Comparison of ENCODE assay signal across 8 cellular contexts in genomic region chr20:43583982-43584432, GRCh38. TPM values are rescaled to one million over a fixed set of nuclear protein-coding genes. Genes with fewer than 3 reads are reported as not detected.
DNase-seq lines count a peak whose midpoint lies in the region; ATAC-seq and TF ChIP-seq lines count a peak whose summit lies in the region.

No MANE protein-coding gene starts in this region.

- H3K27me3 ChIP-seq in PC-9 (ENCODE audit: insufficient read depth, low read depth) (no peaks in the 10 kb centered on the region), fibroblast of lung (ENCODE audit: control insufficient read depth, insufficient read depth, low read length) (no peaks in the 10 kb centered on the region)

- TF ChIP-seq CTCF in PC-9 (conservative IDR thresholded peaks at IDR 0.05) (no peak), fibroblast of lung (conservative IDR thresholded peaks at IDR 0.05 in 1 of 2, IDR thresholded peaks at IDR 0.05 in 1 of 2; ENCODE audit: low read depth in 1 of 2, low read length in 2 of 2) (no peak)

- no peaks in the 10 kb centered on the region for H3K9me3 Mint-ChIP-seq in activated CD8-positive, alpha-beta T cell treated with anti-CD3 and anti-CD28 coated beads, Interleukin-2, amount 10 ng/mL, durations not matched to agents 7 days and 5 days (ENCODE audit: insufficient read depth)

- no peak overlapping the region for H3K27ac ChIP-seq in PC-9
- no peak overlapping the region for H3K27ac ChIP-seq in fibroblast of lung (ENCODE audit: insufficient read depth, low read length)

- no peak overlapping the region for H3K4me3 Mint-ChIP-seq in activated CD8-positive, alpha-beta T cell treated with anti-CD3 and anti-CD28 coated beads, Interleukin-2, amount 10 ng/mL, durations not matched to agents 7 days and 5 days

- no peak overlapping the region for H3K27ac Mint-ChIP-seq in activated CD8-positive, alpha-beta T cell treated with anti-CD3 and anti-CD28 coated beads, Interleukin-2, amount 10 ng/mL, durations not matched to agents 7 days and 5 days

- POLR2A ChIA-PET in PC-9 (lab: Charles Lee; ENCODE audit: unreplicated experiment), result interaction anchor here (0.7 kb wide), 1 partner anchor 212 kb away, joined by 3 read pairs; no protein-coding TSS in a partner anchor
- POLR2A ChIA-PET in activated CD8-positive, alpha-beta T cell treated with anti-CD3 and anti-CD28 coated beads, Interleukin-2, amount 10 ng/mL, durations not matched to agents 7 days and 5 days (lab: Charles Lee), result no interaction called here

- CTCF ChIA-PET in PC-9 (lab: Charles Lee), result no interaction called here
- CTCF ChIA-PET in activated CD8-positive, alpha-beta T cell treated with anti-CD3 and anti-CD28 coated beads, Interleukin-2, amount 10 ng/mL, durations not matched to agents 7 days and 5 days (lab: Charles Lee), result no interaction called here

- no peaks in the 10 kb centered on the region for H3K9me2 ChIP-seq in PC-9 (ENCODE audit: insufficient read depth)

- BruUV-seq in PC-9 (replicated peaks; lab: Mats Ljungman, UMichigan), result no TSS peak

- H3F3A ChIP-seq in PC-9 (ENCODE audit: insufficient read depth, low read depth), result peaks cover 3% of the 10 kb centered on the region; the same call in 1 of the 2 replicates

- intact Hi-C loops in PC-9 (cut with micrococcal nuclease; ENCODE audit: unreplicated experiment), result no loop called here
- intact Hi-C loops in posterior cingulate gyrus (cut with DNase I), result no loop called here

- ATAC-seq in activated CD8-positive, alpha-beta T cell treated with anti-CD3 and anti-CD28 coated beads, Interleukin-2, amount 10 ng/mL, durations not matched to agents 7 days and 5 days, result no peak
- ATAC-seq in GM18909 (IDR thresholded peaks at IDR 0.05; ENCODE audit: poor library complexity, unreplicated experiment) (no peak), GM18858 (IDR thresholded peaks at IDR 0.05; ENCODE audit: unreplicated experiment) (no peak)

- no peaks in the 10 kb centered on the region for H3K79me2 ChIP-seq in PC-9 (ENCODE audit: low read depth)
- no peaks in the 10 kb centered on the region for H3K79me2 ChIP-seq in fibroblast of lung (ENCODE audit: control insufficient read depth, insufficient read depth, low read length)

- peaks cover 10% of the 10 kb centered on the region for H3K4me1 Mint-ChIP-seq in activated CD8-positive, alpha-beta T cell treated with anti-CD3 and anti-CD28 coated beads, Interleukin-2, amount 10 ng/mL, durations not matched to agents 7 days and 5 days (ENCODE audit: low read depth)

- no peaks in the 10 kb centered on the region for H3K36me3 Mint-ChIP-seq in activated CD8-positive, alpha-beta T cell treated with anti-CD3 and anti-CD28 coated beads, Interleukin-2, amount 10 ng/mL, durations not matched to agents 7 days and 5 days (ENCODE audit: low read depth)

- peaks cover 32% of the 10 kb centered on the region for H3K4me1 ChIP-seq in PC-9 (replicated peaks; ENCODE audit: insufficient read depth)
- H3K4me1 ChIP-seq in fibroblast of lung (ENCODE audit: control insufficient read depth, extremely low read depth, insufficient read depth, low read length), result peaks cover 7% of the 10 kb centered on the region

- H3K4me3 ChIP-seq in PC-9 (no peak overlapping the region), fibroblast of lung (replicated peaks in 1 of 4; ENCODE audit: control extremely low read depth in 1 of 4, insufficient read depth in 1 of 4, low read depth in 3 of 4, low read length in 4 of 4) (no peak overlapping the region)

- DNase-seq in GM03348 (ENCODE audit: low spot score) (peak; percentile 90), PC-9 (peak; percentile 43 to 68), fibroblast of lung (ENCODE audit: low read depth in 2 of 2) (peak; percentile 97 to 99), posterior cingulate gyrus (peak; percentile 48 to 97 (median 76)), dermis blood vessel endothelial cell (no peak)
- no peak for DNase-seq in activated CD8-positive, alpha-beta T cell treated with anti-CD3 and anti-CD28 coated beads, Interleukin-2, amount 10 ng/mL, durations not matched to agents 7 days and 5 days

- H3K27me3 Mint-ChIP-seq in activated CD8-positive, alpha-beta T cell treated with anti-CD3 and anti-CD28 coated beads, Interleukin-2, amount 10 ng/mL, durations not matched to agents 7 days and 5 days (ENCODE audit: low read depth), result peaks cover 2% of the 10 kb centered on the region

- H3K4me2 ChIP-seq in PC-9 (0 out of 2 replicates have a peak overlapping the region, but pooled peaks have one; percentile 5), fibroblast of lung (ENCODE audit: extremely low read depth, insufficient read depth, low read length) (no peak overlapping the region)

- H3K36me3 ChIP-seq in PC-9 (ENCODE audit: low read depth) (no peaks in the 10 kb centered on the region), fibroblast of lung (ENCODE audit: control insufficient read depth, insufficient read depth, low read length) (no peaks in the 10 kb centered on the region)

- H4K20me1 ChIP-seq in PC-9 (ENCODE audit: insufficient read depth), result no peaks in the 10 kb centered on the region
- no peaks in the 10 kb centered on the region for H4K20me1 ChIP-seq in fibroblast of lung (ENCODE audit: control insufficient read depth, extremely low read depth, insufficient read depth, low read length)

- H3K9me3 ChIP-seq in PC-9 (ENCODE audit: insufficient read depth, low read depth), result no peaks in the 10 kb centered on the region
- no peaks in the 10 kb centered on the region for H3K9me3 ChIP-seq in fibroblast of lung (ENCODE audit: control insufficient read depth, insufficient read depth, low read depth, low read length)

- no peak overlapping the region for H3K9ac ChIP-seq in fibroblast of lung (ENCODE audit: insufficient read depth, low read length)

- H2AFZ ChIP-seq in PC-9 (no peak overlapping the region), fibroblast of lung (ENCODE audit: low read length) (no peak overlapping the region)

RNA-seq across cellular contexts. Expression of gene IFT52, which starts 6.7 kb away (rescaled TPM):
- total RNA-seq in PC-9 (2021) (43.2 and 46.4 TPM in 2 replicates), fibroblast of lung (38.8 and 44.2 TPM in 2 replicates), dermis blood vessel endothelial cell (23.0 and 24.3 TPM in 2 replicates)
- polyA plus RNA-seq in fibroblast of lung, result 38.3 and 41.9 TPM in 2 replicates
- polyA plus RNA-seq in fibroblast of lung (2012), result 30.0 and 34.1 TPM in 2 replicates
- polyA minus RNA-seq in fibroblast of lung (ENCODE audit: low replicate concordance), result 35.5 and 39.5 TPM in 2 replicates
- total RNA-seq in activated CD8-positive, alpha-beta T cell treated with anti-CD3 and anti-CD28 coated beads, Interleukin-2, amount 10 ng/mL, durations not matched to agents 7 days and 5 days, result 10 to 100 TPM; 15.8 to 16.9 TPM

RNA-seq across cellular contexts. Expression of gene SGK2, which starts 25.2 kb away (rescaled TPM):
- total RNA-seq in PC-9 (2021), result 3.1 and 3.7 TPM in 2 replicates
- total RNA-seq in fibroblast of lung, result 0.26 and 0.66 TPM in 2 replicates
- polyA plus RNA-seq in fibroblast of lung, result 0.05 TPM in 1 of 2 replicates, not detected in the other
- polyA plus RNA-seq in fibroblast of lung (2012), result 0.07 TPM in 1 of 2 replicates, not detected in the other
- not detected in 2 replicates for polyA minus RNA-seq in fibroblast of lung (ENCODE audit: low replicate concordance)
- total RNA-seq in activated CD8-positive, alpha-beta T cell treated with anti-CD3 and anti-CD28 coated beads, Interleukin-2, amount 10 ng/mL, durations not matched to agents 7 days and 5 days, result under 1 TPM in 1 of 2 experiments, not detected in 1; 0.10 TPM
- 0.23 and 0.34 TPM in 2 replicates for total RNA-seq in dermis blood vessel endothelial cell

Comparison
In these comparisons a context has a peak if more than half of its experiments do, and no peak if none do; other contexts are left out.
1. DNase-seq: peak in GM03348 (single experiment), PC-9 (2 of 2), fibroblast of lung (2 of 2) and posterior cingulate gyrus (10 of 10); none in activated CD8-positive, alpha-beta T cell treated with anti-CD3 and anti-CD28 coated beads, Interleukin-2, amount 10 ng/mL, durations not matched to agents 7 days and 5 days (single experiment) and dermis blood vessel endothelial cell (single experiment).